1 cellular context compared by ENCODE assay signal in the genomic region with DNA sequence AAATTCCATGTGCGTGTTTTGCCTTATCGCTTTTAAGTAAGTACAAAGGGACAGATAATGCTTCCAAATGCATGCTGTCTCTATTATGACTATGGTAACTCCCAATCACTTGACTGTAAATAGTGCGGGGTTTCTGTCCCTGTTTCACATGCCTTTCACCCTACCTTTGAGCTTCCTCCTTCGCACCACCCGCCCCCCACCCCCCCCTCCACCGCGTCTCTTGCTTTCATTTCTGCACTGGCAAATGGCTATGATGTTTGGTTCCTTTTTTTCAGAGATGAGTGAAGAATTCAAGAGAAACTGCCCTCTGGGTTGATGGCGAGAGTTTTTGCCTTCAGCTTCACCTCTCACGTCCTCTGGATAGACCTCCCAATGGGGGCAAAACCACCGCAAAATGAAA.
TF ChIP-seq lines count a peak whose summit lies in the region.

No MANE protein-coding gene starts in this region.

TF ChIP-seq in WTC11, 78 proteins besides CTCF, POLR2A, EP300 and RAD21 (continued from another document):
- TF ChIP-seq, protein P1, sequence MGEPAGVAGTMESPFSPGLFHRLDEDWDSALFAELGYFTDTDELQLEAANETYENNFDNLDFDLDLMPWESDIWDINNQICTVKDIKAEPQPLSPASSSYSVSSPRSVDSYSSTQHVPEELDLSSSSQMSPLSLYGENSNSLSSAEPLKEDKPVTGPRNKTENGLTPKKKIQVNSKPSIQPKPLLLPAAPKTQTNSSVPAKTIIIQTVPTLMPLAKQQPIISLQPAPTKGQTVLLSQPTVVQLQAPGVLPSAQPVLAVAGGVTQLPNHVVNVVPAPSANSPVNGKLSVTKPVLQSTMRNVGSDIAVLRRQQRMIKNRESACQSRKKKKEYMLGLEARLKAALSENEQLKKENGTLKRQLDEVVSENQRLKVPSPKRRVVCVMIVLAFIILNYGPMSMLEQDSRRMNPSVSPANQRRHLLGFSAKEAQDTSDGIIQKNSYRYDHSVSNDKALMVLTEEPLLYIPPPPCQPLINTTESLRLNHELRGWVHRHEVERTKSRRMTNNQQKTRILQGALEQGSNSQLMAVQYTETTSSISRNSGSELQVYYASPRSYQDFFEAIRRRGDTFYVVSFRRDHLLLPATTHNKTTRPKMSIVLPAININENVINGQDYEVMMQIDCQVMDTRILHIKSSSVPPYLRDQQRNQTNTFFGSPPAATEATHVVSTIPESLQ (CRISPR knock-in tag; IDR thresholded peaks at IDR 0.05), result no peak
- no peak for TF ChIP-seq CBFB (CRISPR knock-in tag; IDR thresholded peaks at IDR 0.05; ENCODE audit: low read depth)
